10 cellular contexts compared by ENCODE assay signal in the genomic region with DNA sequence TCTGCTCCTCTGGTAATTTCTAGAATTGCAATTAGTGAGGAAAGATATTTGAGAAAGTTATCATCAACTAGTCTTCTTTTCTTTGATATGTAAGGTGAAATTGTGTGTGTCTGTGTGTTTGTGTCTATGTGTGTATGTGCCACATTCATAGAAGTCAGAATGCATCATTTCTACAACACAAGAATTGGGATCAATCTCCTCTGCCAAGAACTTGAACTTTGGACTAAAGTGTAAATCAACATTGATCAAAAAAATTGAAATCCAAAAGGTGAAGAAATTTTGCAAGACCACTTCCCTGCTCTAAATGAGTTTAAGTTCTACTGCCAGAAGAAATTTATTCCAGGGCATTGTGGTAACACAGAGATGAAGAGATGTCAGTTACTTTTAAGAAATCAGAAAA.
"Had no signal": no experiment of that assay in that cellular context is flagged by ENCODE, and none has a peak within 500 bp of the region (broad histone marks: within the 10 kb centered on the region; RNA-seq: fewer than 3 reads in every experiment).

No MANE protein-coding gene starts in this region.

- H2AFZ ChIP-seq: GM23248 had no signal

- ATAC-seq: HCT116 had no signal

- H3K4me3 ChIP-seq: GM23248, HAP-1 had no signal

- H3K27ac ChIP-seq: GM23248, HL-60, KMS-11 had no signal

- H3K4me2 ChIP-seq: KMS-11 had no signal

- DNase-seq: GM23248, GOT3, H7, HFFc6, IMR-90, KBM-7 had no signal

- H3K4me1 ChIP-seq: HAP-1 had no signal

- H3K9me3 ChIP-seq: HAP-1 had no signal

- H3K9ac ChIP-seq: GM23248, KMS-11 had no signal

- H3K36me3 ChIP-seq: HAP-1 had no signal
